36 cellular contexts compared by ENCODE assay signal in genomic region chr2:26697425-26697824, GRCh38. TPM values are rescaled to one million over a fixed set of nuclear protein-coding genes. Genes with fewer than 3 reads are reported as not detected.
"Had no signal": no experiment of that assay in that cellular context is flagged by ENCODE, and none has a peak within 500 bp of the region (broad histone marks: within the 10 kb centered on the region; RNA-seq: fewer than 3 reads in every experiment).

No MANE protein-coding gene starts in this region.

- H3K9ac ChIP-seq: KMS-11 had no signal

- H3K27ac ChIP-seq: cardiac muscle cell, KMS-11, SJCRH30, SK-N-MC, VCaP had no signal

- H3K36me3 ChIP-seq: cardiac muscle cell, SJCRH30 had no signal

- H3K4me1 Mint-ChIP-seq: activated B cell treated with CpG ODN at 0.5 μM for 24 hours had no signal

- DNase-seq: activated B cell treated with CpG ODN at 0.5 μM for 24 hours; activated CD4-positive, alpha-beta memory T cell treated with anti-CD3 and anti-CD28 coated beads for 36 hours; activated CD4-positive, alpha-beta T cell treated with anti-CD3 and anti-CD28 coated beads for 4 hours; activated CD4-positive, alpha-beta T cell treated with anti-CD3 and anti-CD28 coated beads, Interleukin-2, amount 50 U/mL, for 1 hour; activated CD4-positive, CD25-positive, alpha-beta regulatory T cell treated with anti-CD3 and anti-CD28 coated beads, Interleukin-2, amount 50 U/mL, for 72 hours; activated CD8-positive, alpha-beta memory T cell treated with anti-CD3 and anti-CD28 coated beads, Interleukin-2, amount 50 U/mL, for 4 hours; activated gamma-delta T cell treated with Interleukin-2 at 50 U/mL for 16 hours; activated naive CD4-positive, alpha-beta T cell treated with anti-CD3 and anti-CD28 coated beads for 36 hours; activated T-cell treated with anti-CD3 and anti-CD28 coated beads for 4 hours; activated T-cell treated with anti-CD3 and anti-CD28 coated beads, Interleukin-2, amount 50 U/mL, for 4 hours; anterior cingulate cortex; MM.1S; MV-4-11; NCI-H1092; NCI-H1417 treated with DMSO at 0.1 percent for 48 hours; NCI-H187 treated with DMSO at 0.1 percent for 48 hours; NCI-H2081; NCI-H446 treated with DMSO at 0.1 percent for 48 hours; NCI-H524; NCI-H69; SHP77; SJCRH30; SW 1271; T-helper 1 cell; T-helper 2 cell; T-helper 9 cell had no signal

- H3K27ac Mint-ChIP-seq: activated B cell treated with CpG ODN at 0.5 μM for 24 hours; activated CD4-positive, alpha-beta memory T cell treated with anti-CD3 and anti-CD28 coated beads for 36 hours; activated naive CD4-positive, alpha-beta T cell treated with anti-CD3 and anti-CD28 coated beads for 36 hours; activated naive CD4-positive, alpha-beta T cell treated with anti-CD3 and anti-CD28 coated beads, Interleukin-2, amount 50 U/mL, for 72 hours; activated T-helper 1 cell treated with anti-CD3 and anti-CD28 coated beads, Interleukin-12 subunit alpha, Interleukin-12 subunit beta, Interleukin-2, Interleukin-4 antibody, amounts not matched to agents 30 ng/mL and 10 ng/mL and 1 ng/mL, durations not matched to agents 14 hours and 24 hours and 36 hours had no signal

- H3K4me2 ChIP-seq: KMS-11 had no signal

- H3K9me3 ChIP-seq: SJCRH30 had no signal

- H3K4me3 ChIP-seq: cardiac muscle cell, SJCRH30, SK-N-MC had no signal

- H3K36me3 Mint-ChIP-seq: activated CD4-positive, alpha-beta memory T cell treated with anti-CD3 and anti-CD28 coated beads for 36 hours had no signal

- H3K4me1 ChIP-seq: SJCRH30 had no signal

- H3K9me3 Mint-ChIP-seq: activated B cell treated with CpG ODN at 0.5 μM for 24 hours; activated CD4-positive, alpha-beta memory T cell treated with anti-CD3 and anti-CD28 coated beads for 36 hours; activated naive CD4-positive, alpha-beta T cell treated with anti-CD3 and anti-CD28 coated beads for 36 hours; activated naive CD4-positive, alpha-beta T cell treated with anti-CD3 and anti-CD28 coated beads, Interleukin-2, amount 50 U/mL, for 72 hours; activated T-cell treated with anti-CD3 and anti-CD28 coated beads, Interleukin-2, amount 50 U/mL, for 4 hours; activated T-helper 1 cell treated with anti-CD3 and anti-CD28 coated beads, Interleukin-12 subunit alpha, Interleukin-12 subunit beta, Interleukin-2, Interleukin-4 antibody, amounts not matched to agents 30 ng/mL and 10 ng/mL and 1 ng/mL, durations not matched to agents 14 hours and 24 hours and 36 hours; central memory CD8-positive, alpha-beta T cell had no signal

- H3K4me3 Mint-ChIP-seq: activated B cell treated with CpG ODN at 0.5 μM for 24 hours; activated CD4-positive, alpha-beta memory T cell treated with anti-CD3 and anti-CD28 coated beads for 36 hours; activated naive CD4-positive, alpha-beta T cell treated with anti-CD3 and anti-CD28 coated beads for 36 hours; activated T-cell treated with anti-CD3 and anti-CD28 coated beads, Interleukin-2, amount 50 U/mL, for 4 hours; activated T-helper 1 cell treated with anti-CD3 and anti-CD28 coated beads, Interleukin-12 subunit alpha, Interleukin-12 subunit beta, Interleukin-2, Interleukin-4 antibody, amounts not matched to agents 30 ng/mL and 10 ng/mL and 1 ng/mL, durations not matched to agents 14 hours and 24 hours and 36 hours; central memory CD8-positive, alpha-beta T cell had no signal

RNA-seq across cellular contexts. Expression of gene KCNK3, which starts 4.9 kb away (rescaled TPM):
- total RNA-seq: activated B cell treated with CpG ODN at 0.5 μM for 24 hours; activated CD4-positive, alpha-beta memory T cell treated with anti-CD3 and anti-CD28 coated beads for 36 hours; activated naive CD4-positive, alpha-beta T cell treated with anti-CD3 and anti-CD28 coated beads for 36 hours; activated naive CD4-positive, alpha-beta T cell treated with anti-CD3 and anti-CD28 coated beads, Interleukin-2, amount 50 U/mL, for 72 hours; activated T-helper 1 cell treated with anti-CD3 and anti-CD28 coated beads, Interleukin-12 subunit alpha, Interleukin-12 subunit beta, Interleukin-2, Interleukin-4 antibody, amounts not matched to agents 30 ng/mL and 10 ng/mL and 1 ng/mL, durations not matched to agents 14 hours and 24 hours and 36 hours; LHCN-M2; OCI-LY7 had no signal

RNA-seq across cellular contexts. Expression of gene CIB4, which starts 56.3 kb away (rescaled TPM):
- total RNA-seq: activated B cell treated with CpG ODN at 0.5 μM for 24 hours; activated CD4-positive, alpha-beta memory T cell treated with anti-CD3 and anti-CD28 coated beads for 36 hours; activated naive CD4-positive, alpha-beta T cell treated with anti-CD3 and anti-CD28 coated beads for 36 hours; activated naive CD4-positive, alpha-beta T cell treated with anti-CD3 and anti-CD28 coated beads, Interleukin-2, amount 50 U/mL, for 72 hours; activated T-cell treated with anti-CD3 and anti-CD28 coated beads, Interleukin-2, amount 50 U/mL, for 4 hours; activated T-helper 1 cell treated with anti-CD3 and anti-CD28 coated beads, Interleukin-12 subunit alpha, Interleukin-12 subunit beta, Interleukin-2, Interleukin-4 antibody, amounts not matched to agents 30 ng/mL and 10 ng/mL and 1 ng/mL, durations not matched to agents 14 hours and 24 hours and 36 hours; cardiac muscle cell; chondrocyte; LHCN-M2; OCI-LY7; SJCRH30 had no signal
